In the genomic region with DNA sequence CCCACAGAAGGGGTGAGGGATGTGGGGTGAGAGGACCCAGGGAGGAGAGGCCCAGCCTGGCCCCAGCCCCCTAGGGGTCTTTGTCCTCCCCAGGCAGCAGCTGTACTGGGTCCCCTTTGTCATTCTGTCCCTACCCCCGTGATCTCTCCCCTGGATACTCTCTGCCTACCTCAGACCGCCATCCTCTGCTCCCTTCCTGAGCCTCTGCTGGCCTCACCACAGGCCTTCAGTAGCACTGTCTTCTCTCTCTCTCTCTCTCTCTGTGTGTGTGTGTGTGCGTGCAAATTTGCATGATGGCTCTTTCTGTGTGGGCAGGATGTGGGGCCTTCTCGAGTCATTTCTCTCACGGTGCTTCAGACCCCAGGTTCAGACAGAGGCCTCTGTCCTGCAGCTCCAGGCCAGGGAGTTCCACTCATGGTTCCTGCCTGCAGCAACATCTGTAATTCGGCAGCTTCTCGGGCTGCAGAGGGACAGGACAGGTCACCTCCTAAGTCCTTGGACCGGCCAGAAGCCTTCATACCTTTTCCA, we compare ENCODE assay signal across 8 cellular contexts. TPM values are rescaled to one million over a fixed set of nuclear protein-coding genes. Genes with fewer than 3 reads are reported as not detected.
DNase-seq lines count a peak whose midpoint lies in the region; ATAC-seq and TF ChIP-seq lines count a peak whose summit lies in the region.

No MANE protein-coding gene starts in this region.

- peaks cover 76% of the 10 kb centered on the region for H3K4me1 Mint-ChIP-seq in activated CD4-positive, alpha-beta T cell treated with anti-CD3 and anti-CD28 coated beads for 36 hours
- peaks cover 77% of the 10 kb centered on the region for H3K4me1 Mint-ChIP-seq in activated CD4-positive, alpha-beta memory T cell treated with anti-CD3 and anti-CD28 coated beads for 36 hours (ENCODE audit: low read depth)
- peaks cover 5% of the 10 kb centered on the region for H3K4me1 Mint-ChIP-seq in Caco-2 (ENCODE audit: low read depth, unreplicated experiment)

- no peak for TF ChIP-seq CTCF in liver (IDR thresholded peaks at IDR 0.05; ENCODE audit: low read depth, low read length, missing input control)
- no peak for TF ChIP-seq CTCF in Caco-2 (IDR thresholded peaks at IDR 0.05; ENCODE audit: insufficient read depth in 1 of 2, low read depth in 1 of 2, low read length in 1 of 2, severe bottlenecking in 1 of 2, unreplicated experiment in 1 of 2)
- no peak for TF ChIP-seq CTCF in prostate gland (IDR thresholded peaks at IDR 0.05)

- H3K27ac ChIP-seq in liver (ENCODE audit: low read depth in 1 of 2, low read length in 2 of 2) (peak overlapping the region in 1 of 2 donors; percentile 65), prostate gland (no peak overlapping the region)

- H3K27ac Mint-ChIP-seq in activated CD4-positive, alpha-beta T cell treated with anti-CD3 and anti-CD28 coated beads for 36 hours = peak overlapping the region; percentile 99
- peak overlapping the region; percentile 94 for H3K27ac Mint-ChIP-seq in activated CD4-positive, alpha-beta memory T cell treated with anti-CD3 and anti-CD28 coated beads for 36 hours
- no peak overlapping the region for H3K27ac Mint-ChIP-seq in Caco-2 (ENCODE audit: unreplicated experiment)

- DNase-seq in activated CD4-positive, alpha-beta T cell treated with anti-CD3 and anti-CD28 coated beads for 36 hours = peak; percentile 86
- no peak for DNase-seq in activated CD4-positive, alpha-beta T cell treated with anti-CD3 and anti-CD28 coated beads for 1 hour
- peak; percentile 90 for DNase-seq in activated CD4-positive, alpha-beta memory T cell treated with anti-CD3 and anti-CD28 coated beads for 36 hours
- DNase-seq in Caco-2 = no peak
- no peak for DNase-seq in SHP77 treated with DMSO at 0.1 percent for 48 hours (lab: John Stamatoyannopoulos, UW)
- no peak for DNase-seq in prostate gland (ENCODE audit: low spot score)

- ATAC-seq in activated CD4-positive, alpha-beta T cell treated with anti-CD3 and anti-CD28 coated beads for 36 hours = peak; percentile 52
- ATAC-seq in HG03354 (IDR thresholded peaks at IDR 0.05; ENCODE audit: poor library complexity, severe bottlenecking, unreplicated experiment) = peak; percentile 78

- H3K36me3 ChIP-seq in liver (ENCODE audit: control insufficient read depth in 4 of 4, insufficient read depth in 3 of 4, low read depth in 1 of 4, low read length in 3 of 4) (no peaks in the 10 kb centered on the region), Caco-2 (ENCODE audit: control insufficient read depth, insufficient read depth, low read length) (no peaks in the 10 kb centered on the region), prostate gland (no peaks in the 10 kb centered on the region)

- BruUV-seq in Caco-2 (replicated peaks; lab: Mats Ljungman, UMichigan) = no TSS peak

- POLR2A ChIA-PET in activated CD4-positive, alpha-beta T cell treated with anti-CD3 and anti-CD28 coated beads for 36 hours (lab: Charles Lee) = interaction anchor here (0.8 to 2.1 kb wide), 7 partner anchors 10 to 71 kb away, joined by 3 to 22 read pairs (median 3); no protein-coding TSS in a partner anchor
- POLR2A ChIA-PET in activated CD4-positive, alpha-beta memory T cell treated with anti-CD3 and anti-CD28 coated beads for 36 hours (lab: Charles Lee) = interaction anchor here (0.7 to 5.3 kb wide), 18 partner anchors 8 to 190 kb away, joined by 3 to 74 read pairs (median 8); no protein-coding TSS in a partner anchor
- POLR2A ChIA-PET in Caco-2 (lab: Charles Lee) = no interaction called here

- H3K27me3 ChIP-seq in liver (ENCODE audit: control insufficient read depth in 4 of 4, insufficient read depth in 4 of 4, low read length in 3 of 4) = no peaks in the 10 kb centered on the region
- H3K27me3 ChIP-seq in Caco-2 (replicated peaks; ENCODE audit: control insufficient read depth, insufficient read depth, low read length) = no peaks in the 10 kb centered on the region
- H3K27me3 ChIP-seq in prostate gland (replicated peaks; ENCODE audit: insufficient read depth) = no peaks in the 10 kb centered on the region

- H3K4me3 ChIP-seq in liver (ENCODE audit: low read depth in 1 of 3, low read length in 3 of 3) (no peak overlapping the region), Caco-2 (ENCODE audit: low read depth, low read length) (no peak overlapping the region), prostate gland (no peak overlapping the region)

- H3K9me3 Mint-ChIP-seq in activated CD4-positive, alpha-beta T cell treated with anti-CD3 and anti-CD28 coated beads for 36 hours (ENCODE audit: low read depth) = peaks cover 8% of the 10 kb centered on the region
- H3K9me3 Mint-ChIP-seq in activated CD4-positive, alpha-beta memory T cell treated with anti-CD3 and anti-CD28 coated beads for 36 hours = peaks cover 6% of the 10 kb centered on the region
- no peaks in the 10 kb centered on the region for H3K9me3 Mint-ChIP-seq in Caco-2 (ENCODE audit: unreplicated experiment)

- WGBS in liver = 80% methylated on average over 8 of the region's 8 CpGs
- 76% methylated on average over 8 of the region's 8 CpGs for WGBS in prostate gland

- CTCF ChIA-PET in activated CD4-positive, alpha-beta T cell treated with anti-CD3 and anti-CD28 coated beads for 36 hours (lab: Charles Lee) = interaction anchor here (0.6 to 6.6 kb wide), 17 partner anchors 8 to 215 kb away, joined by 3 to 95 read pairs (median 9); no protein-coding TSS in a partner anchor
- CTCF ChIA-PET in activated CD4-positive, alpha-beta memory T cell treated with anti-CD3 and anti-CD28 coated beads for 36 hours (lab: Charles Lee) = interaction anchor here (0.9 to 6.1 kb wide), 16 partner anchors 9 to 429 kb away, joined by 3 to 118 read pairs (median 6); no protein-coding TSS in a partner anchor
- CTCF ChIA-PET in Caco-2 (lab: Charles Lee) = interaction anchor here (1.1 to 2.0 kb wide), 4 partner anchors 19 to 39 kb away, joined by 3 to 9 read pairs (median 6); no protein-coding TSS in a partner anchor

- intact Hi-C loops in activated CD4-positive, alpha-beta T cell treated with anti-CD3 and anti-CD28 coated beads for 36 hours (cut with DNase I, micrococcal nuclease) = loop anchor here (1.0 to 10.0 kb wide), 4 partner anchors 17 to 630 kb away; a partner anchor contains a TSS
- intact Hi-C loops in activated CD4-positive, alpha-beta memory T cell treated with anti-CD3 and anti-CD28 coated beads for 36 hours (cut with micrococcal nuclease) = loop anchor here (2.0 kb wide), 3 partner anchors 66 to 90 kb away; no protein-coding TSS in a partner anchor
- intact Hi-C loops in Caco-2 (cut with micrococcal nuclease; ENCODE audit: unreplicated experiment) = no loop called here
- intact Hi-C loops in prostate gland (cut with DNase I) = no loop called here

- TF ChIP-seq RAD21 in liver (IDR thresholded peaks at IDR 0.05) = no peak

- no peak overlapping the region for H3K9ac ChIP-seq in liver (ENCODE audit: low read depth in 1 of 2, low read length in 2 of 2)

- H3K36me3 Mint-ChIP-seq in activated CD4-positive, alpha-beta T cell treated with anti-CD3 and anti-CD28 coated beads for 36 hours (ENCODE audit: low read depth) = peaks cover 74% of the 10 kb centered on the region
- peaks cover 55% of the 10 kb centered on the region for H3K36me3 Mint-ChIP-seq in activated CD4-positive, alpha-beta memory T cell treated with anti-CD3 and anti-CD28 coated beads for 36 hours
- H3K36me3 Mint-ChIP-seq in Caco-2 (ENCODE audit: insufficient read depth, unreplicated experiment) = no peaks in the 10 kb centered on the region

- H3K27me3 Mint-ChIP-seq in activated CD4-positive, alpha-beta T cell treated with anti-CD3 and anti-CD28 coated beads for 36 hours = no peaks in the 10 kb centered on the region
- H3K27me3 Mint-ChIP-seq in activated CD4-positive, alpha-beta memory T cell treated with anti-CD3 and anti-CD28 coated beads for 36 hours = peaks cover 2% of the 10 kb centered on the region
- no peaks in the 10 kb centered on the region for H3K27me3 Mint-ChIP-seq in Caco-2 (ENCODE audit: insufficient read depth, unreplicated experiment)

- no peaks in the 10 kb centered on the region for H3K9me3 ChIP-seq in liver (ENCODE audit: control insufficient read depth in 4 of 4, low read length in 3 of 4)
- H3K9me3 ChIP-seq in Caco-2 = no peaks in the 10 kb centered on the region
- H3K9me3 ChIP-seq in prostate gland = no peaks in the 10 kb centered on the region

- peak overlapping the region; percentile 91 for H3K4me3 Mint-ChIP-seq in activated CD4-positive, alpha-beta T cell treated with anti-CD3 and anti-CD28 coated beads for 36 hours
- peak overlapping the region; percentile 95 for H3K4me3 Mint-ChIP-seq in activated CD4-positive, alpha-beta memory T cell treated with anti-CD3 and anti-CD28 coated beads for 36 hours
- H3K4me3 Mint-ChIP-seq in Caco-2 (ENCODE audit: unreplicated experiment) = no peak overlapping the region

- TF ChIP-seq POLR2A in prostate gland (IDR thresholded peaks at IDR 0.05) = no peak

- peaks cover 0 to 11% (median 4%) of the 10 kb centered on the region in 4 donors for H3K4me1 ChIP-seq in liver (ENCODE audit: control insufficient read depth in 4 of 4, insufficient read depth in 4 of 4, low read length in 3 of 4)
- H3K4me1 ChIP-seq in Caco-2 = peaks cover 14% of the 10 kb centered on the region
- no peaks in the 10 kb centered on the region for H3K4me1 ChIP-seq in prostate gland (replicated peaks)

TF ChIP-seq in liver, 16 proteins besides CTCF, POLR2A, EP300 and RAD21:
- no peak for TF ChIP-seq SP1 (IDR thresholded peaks at IDR 0.05)
- peak; percentile 17 for TF ChIP-seq TAF1 (conservative IDR thresholded peaks at IDR 0.05)

RNA-seq across cellular contexts. Expression of a gene that starts 1.4 kb away (rescaled TPM):
- 100 to 1,000 TPM; 232 to 274 TPM for total RNA-seq in activated CD4-positive, alpha-beta T cell treated with anti-CD3 and anti-CD28 coated beads for 36 hours
- total RNA-seq in activated CD4-positive, alpha-beta memory T cell treated with anti-CD3 and anti-CD28 coated beads for 36 hours = 100 to 1,000 TPM; 156 to 170 TPM
- total RNA-seq in liver (10 to 100 TPM; 38.1 to 83.2 TPM), Caco-2 (2022) (15.5 and 18.7 TPM in 2 replicates), prostate gland (100 to 1,000 TPM; 139 to 221 TPM)
- 10 to 100 TPM; 16.4 to 30.8 TPM for polyA plus RNA-seq in liver

RNA-seq across cellular contexts. Expression of a gene that starts 47.8 kb away (rescaled TPM):
- total RNA-seq in activated CD4-positive, alpha-beta T cell treated with anti-CD3 and anti-CD28 coated beads for 36 hours = 1 to 10 TPM; 4.6 to 4.8 TPM
- total RNA-seq in activated CD4-positive, alpha-beta memory T cell treated with anti-CD3 and anti-CD28 coated beads for 36 hours = 10 to 100 TPM in 1 of 2 experiments, 1 to 10 TPM in 1; 9.8 to 10.5 TPM
- total RNA-seq in liver (10 to 100 TPM in 1 of 2 donors, 1 to 10 TPM in 1; 3.9 to 23.1 TPM), Caco-2 (2022) (not detected in 2 replicates), prostate gland (1 to 10 TPM; 3.7 to 4.4 TPM)
- 100 to 1,000 TPM in 1 of 2 donors, 10 to 100 TPM in 1; 28.5 to 121 TPM for polyA plus RNA-seq in liver

Comparison
In these comparisons a context has a peak if more than half of its experiments do, and no peak if none do; other contexts are left out.
1. DNase-seq: peak in activated CD4-positive, alpha-beta T cell treated with anti-CD3 and anti-CD28 coated beads for 36 hours (single experiment) and activated CD4-positive, alpha-beta memory T cell treated with anti-CD3 and anti-CD28 coated beads for 36 hours (single experiment); none in activated CD4-positive, alpha-beta T cell treated with anti-CD3 and anti-CD28 coated beads for 1 hour (single experiment), Caco-2 (0 of 2), SHP77 treated with DMSO at 0.1 percent for 48 hours (single experiment) and prostate gland (single experiment).
2. intact Hi-C loops: an anchor here in activated CD4-positive, alpha-beta T cell treated with anti-CD3 and anti-CD28 coated beads for 36 hours (1.0 to 10.0 kb wide) and activated CD4-positive, alpha-beta memory T cell treated with anti-CD3 and anti-CD28 coated beads for 36 hours (2.0 kb wide); none called in Caco-2 and prostate gland.